In the genomic region with DNA sequence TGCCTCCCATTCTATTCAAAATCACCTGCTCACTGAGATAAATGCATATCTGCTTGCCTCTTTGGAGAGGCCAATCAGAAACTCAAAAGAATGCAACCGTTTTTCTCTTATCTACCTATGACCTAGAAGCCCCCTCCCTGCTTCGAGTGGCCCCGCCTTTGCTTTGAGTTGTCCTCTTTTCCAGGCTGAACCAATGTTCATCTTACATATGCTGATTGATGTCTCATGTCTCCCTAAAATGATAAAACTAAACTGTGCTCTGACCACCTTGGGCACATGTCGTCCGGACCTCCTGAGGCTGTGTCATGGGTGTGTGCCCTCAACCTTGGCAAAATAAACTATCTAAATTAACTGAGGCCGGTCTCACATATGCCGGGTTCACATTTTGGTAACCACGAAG, we compare ENCODE assay signal across 22 cellular contexts.
DNase-seq lines count a peak whose midpoint lies in the region; ATAC-seq, FAIRE-seq and TF ChIP-seq lines count a peak whose summit lies in the region.
"Had no signal": no experiment of that assay in that cellular context is flagged by ENCODE, and none has a peak within 500 bp of the region (broad histone marks: within the 10 kb centered on the region; RNA-seq: fewer than 3 reads in every experiment).

No MANE protein-coding gene starts in this region.

- TF ChIP-seq EP300 in HepG2 (IDR thresholded peaks at IDR 0.05; ENCODE audit: low read depth in 2 of 2, low read length in 2 of 2) (no peak), HepG2 (CRISPR knock-in tag; IDR thresholded peaks at IDR 0.05; ENCODE audit: borderline replicate concordance) (no peak), K562 (IDR thresholded peaks at IDR 0.05; ENCODE audit: low read length) (no peak)

- H3K36me3 Mint-ChIP-seq in osteocyte (ENCODE audit: unreplicated experiment): no peaks in the 10 kb centered on the region

- no peaks in the 10 kb centered on the region for H3K9me1 ChIP-seq in K562 (ENCODE audit: control insufficient read depth, insufficient read depth, low read length)

- ATAC-seq in HepG2 (no peak), right lobe of liver (no peak), K562 (no peak), GM19455 (IDR thresholded peaks at IDR 0.05; ENCODE audit: unreplicated experiment) (no peak)
- ATAC-seq: A549; CD8-positive, alpha-beta T cell had no signal

- H3K4me3 Mint-ChIP-seq in osteocyte (ENCODE audit: unreplicated experiment): no peak overlapping the region
- H3K4me3 Mint-ChIP-seq: B cell; CD4-positive, alpha-beta T cell; CD8-positive, alpha-beta T cell had no signal

- H3K4me1 ChIP-seq in HepG2 (ENCODE audit: insufficient read depth, low read length): peaks cover 52% of the 10 kb centered on the region
- peaks cover 0 to 10% (median under 1%) of the 10 kb centered on the region in 4 donors for H3K4me1 ChIP-seq in right lobe of liver
- H3K4me1 ChIP-seq in K562 (replicated peaks in 1 of 2; ENCODE audit: control insufficient read depth in 2 of 2, insufficient read depth in 2 of 2, low read length in 2 of 2): no peaks in the 10 kb centered on the region; a peak in 1 of 5 replicates
- H3K4me1 ChIP-seq: A549, Caco-2 had no signal

- no peak overlapping the region for H3K9ac ChIP-seq in HepG2 (ENCODE audit: insufficient read depth, low read depth, low read length)
- H3K9ac ChIP-seq in K562 (ENCODE audit: insufficient read depth in 1 of 2, low read depth in 2 of 2, low read length in 2 of 2): no peak overlapping the region
- H3K9ac ChIP-seq: BLaER1 treated with 17β-estradiol and CSF1 and Interleukin-3, amounts not matched to agents 10 nM and 100 nM had no signal

- no peaks in the 10 kb centered on the region for H3K79me2 ChIP-seq in HepG2 (ENCODE audit: insufficient read depth, low read length)
- H3K79me2 ChIP-seq in K562 (ENCODE audit: control insufficient read depth, insufficient read depth, low read length): no peaks in the 10 kb centered on the region

- DNase-seq in HepG2 (ENCODE audit: low spot score) (no peak), right lobe of liver (no peak), K562 (ENCODE audit: extremely low read depth in 1 of 4, low spot score in 3 of 4) (no peak), osteocyte (ENCODE audit: extremely low spot score, unreplicated experiment) (peak; percentile 38), SIG-M5 (lab: John Stamatoyannopoulos, UW) (no peak)
- DNase-seq: AML-193; Caco-2; Calu3; CD4-positive, alpha-beta T cell; CD8-positive, alpha-beta T cell; DMS79 treated with DMSO at 0.1 percent for 48 hours; GF-D8 had no signal

- H3K36me3 ChIP-seq in HepG2 (replicated peaks in 1 of 2; ENCODE audit: control insufficient read depth in 1 of 2, insufficient read depth in 2 of 2, low read length in 2 of 2) (no peaks in the 10 kb centered on the region), right lobe of liver (no peaks in the 10 kb centered on the region), K562 (ENCODE audit: control insufficient read depth, insufficient read depth, low read length) (no peaks in the 10 kb centered on the region)
- H3K36me3 ChIP-seq: BLaER1 treated with 17β-estradiol and CSF1 and Interleukin-3, amounts not matched to agents 10 nM and 100 nM had no signal

- TF ChIP-seq POLR2A in HepG2 (IDR thresholded peaks at IDR 0.05; ENCODE audit: insufficient read depth in 1 of 2, low read depth in 2 of 2, low read length in 2 of 2): no peak
- TF ChIP-seq POLR2A in right lobe of liver (IDR thresholded peaks at IDR 0.05): no peak
- TF ChIP-seq POLR2A in K562 (conservative IDR thresholded peaks at IDR 0.05): no peak

- BruUV-seq in HepG2 (replicated peaks; lab: Mats Ljungman, UMichigan): no TSS peak
- BruUV-seq in K562 (replicated peaks; lab: Mats Ljungman, UMichigan): no TSS peak

- no peak overlapping the region for H3K27ac ChIP-seq in HepG2 (ENCODE audit: extremely low read length, insufficient read depth, low read length)
- H3K27ac ChIP-seq in right lobe of liver: no peak overlapping the region
- H3K27ac ChIP-seq in K562 (ENCODE audit: extremely low read depth, low read depth, low read length): no peak overlapping the region
- H3K27ac ChIP-seq: 22Rv1; A549; BLaER1 treated with 17β-estradiol and CSF1 and Interleukin-3, amounts not matched to agents 10 nM and 100 nM; C4-2B had no signal

- H4K20me1 ChIP-seq in HepG2 (ENCODE audit: insufficient read depth, low read length) (no peaks in the 10 kb centered on the region), K562 (replicated peaks; ENCODE audit: control insufficient read depth, insufficient read depth, low read length) (no peaks in the 10 kb centered on the region)
- H4K20me1 ChIP-seq: BLaER1 treated with 17β-estradiol and CSF1 and Interleukin-3, amounts not matched to agents 10 nM and 100 nM had no signal

- WGBS in HepG2 (ENCODE audit: low lambda C conversion rate): 94% methylated on average over 8 of the region's 8 CpGs
- 70% methylated on average over 4 of the region's 8 CpGs for whole genome bisulfite sequencing in right lobe of liver (ENCODE audit: insufficient coverage, low coverage, low lambda C conversion rate, missing lambda C conversion rate)
- WGBS in K562 (ENCODE audit: insufficient coverage, low coverage, missing lambda C conversion rate): 46% methylated on average over 8 of the region's 8 CpGs

- POLR2A ChIA-PET in HepG2 (lab: Yijun Ruan, JAX): interaction anchor here (1.3 to 3.2 kb wide), 5 partner anchors 9 to 66 kb away, joined by 3 to 35 read pairs (median 25); a partner anchor contains a TSS
- POLR2A ChIA-PET in K562 (lab: Yijun Ruan, JAX): no interaction called here

- TF ChIP-seq CTCF in HepG2 (CRISPR knock-in tag; IDR thresholded peaks at IDR 0.05): no peak
- TF ChIP-seq CTCF in right lobe of liver (IDR thresholded peaks at IDR 0.05): no peak
- TF ChIP-seq CTCF in K562 (IDR thresholded peaks at IDR 0.05 in 2 of 3, conservative IDR thresholded peaks at IDR 0.05 in 1 of 3; ENCODE audit: insufficient read depth in 2 of 3, low read depth in 1 of 3, low read length in 3 of 3): no peak
- no peak for TF ChIP-seq CTCF in osteocyte (IDR thresholded peaks at IDR 0.05)

- H3K27ac Mint-ChIP-seq in osteocyte (ENCODE audit: unreplicated experiment): no peak overlapping the region
- H3K27ac Mint-ChIP-seq: B cell; CD4-positive, alpha-beta T cell; CD8-positive, alpha-beta T cell had no signal

- H2AFZ ChIP-seq in HepG2 (ENCODE audit: low read length) (no peak overlapping the region), K562 (ENCODE audit: low read depth, low read length) (0 out of 2 replicates have a peak overlapping the region, but pooled peaks have one; percentile 14)

- in situ Hi-C loops in HepG2 (cut with HindIII; ENCODE audit: extremely low pct_ligation_motif_present, low pct_unique_long_range_greater_than_20kb) (no loop called here), K562 (cut with MboI) (no loop called here)

- peaks cover 24% of the 10 kb centered on the region for H3K9me3 ChIP-seq in HepG2 (ENCODE audit: low read length)
- H3K9me3 ChIP-seq in right lobe of liver: no peaks in the 10 kb centered on the region
- no peaks in the 10 kb centered on the region; the same call in 1 of the 2 replicates for H3K9me3 ChIP-seq in K562 (replicated peaks; ENCODE audit: control insufficient read depth, insufficient read depth, low read depth, low read length)

- CTCF ChIA-PET in HepG2 (lab: Yijun Ruan, JAX; ENCODE audit: low intra/inter-chr PET ratio, low total read pairs) (interaction anchor here (2.7 kb wide), 1 partner anchor 85 kb away, joined by 16 read pairs; no protein-coding TSS in a partner anchor), K562 (lab: Yijun Ruan, JAX; ENCODE audit: low intra/inter-chr PET ratio) (no interaction called here)

- H3K4me3 ChIP-seq in HepG2 (replicated peaks in 1 of 3; ENCODE audit: insufficient read depth in 1 of 3, low read depth in 2 of 3, low read length in 3 of 3): no peak overlapping the region
- no peak overlapping the region for H3K4me3 ChIP-seq in right lobe of liver
- H3K4me3 ChIP-seq in K562: no peak overlapping the region
- H3K4me3 ChIP-seq: A549; BLaER1 treated with 17β-estradiol and CSF1 and Interleukin-3, amounts not matched to agents 10 nM and 100 nM had no signal

- no peaks in the 10 kb centered on the region for H3K27me3 ChIP-seq in HepG2 (ENCODE audit: control insufficient read depth in 1 of 2, insufficient read depth in 2 of 2, low read length in 2 of 2)
- H3K27me3 ChIP-seq in right lobe of liver: no peaks in the 10 kb centered on the region
- no peaks in the 10 kb centered on the region for H3K27me3 ChIP-seq in K562 (ENCODE audit: control insufficient read depth in 2 of 2, insufficient read depth in 2 of 2, low read length in 2 of 2)
- H3K27me3 ChIP-seq: BLaER1 treated with 17β-estradiol and CSF1 and Interleukin-3, amounts not matched to agents 10 nM and 100 nM had no signal

- FAIRE-seq in HepG2 (lab: Jason Lieb, UNC): no peak
- FAIRE-seq in K562 (lab: Jason Lieb, UNC): no peak
- FAIRE-seq: A549, D721Med, G401.6, GM12891, GM19239 had no signal

- H3K9me3 Mint-ChIP-seq in osteocyte (ENCODE audit: unreplicated experiment): no peaks in the 10 kb centered on the region

- H3K4me2 ChIP-seq in HepG2 (ENCODE audit: low read depth, low read length) (no peak overlapping the region), K562 (ENCODE audit: insufficient read depth, low read length) (no peak overlapping the region)
- H3K4me2 ChIP-seq: A549 had no signal

- H3K27me3 Mint-ChIP-seq in osteocyte (ENCODE audit: unreplicated experiment): no peaks in the 10 kb centered on the region
- H3K27me3 Mint-ChIP-seq: B cell; CD4-positive, alpha-beta T cell had no signal

- TF ChIP-seq RAD21 in HepG2 (CRISPR knock-in tag; IDR thresholded peaks at IDR 0.05) (no peak), K562 (CRISPR knock-in tag; conservative IDR thresholded peaks at IDR 0.05 in 1 of 2, IDR thresholded peaks at IDR 0.05 in 1 of 2) (no peak)

- intact Hi-C loops in HepG2 (cut with micrococcal nuclease; ENCODE audit: unreplicated experiment) (no loop called here), right lobe of liver (cut with DNase I) (no loop called here), K562 (cut with micrococcal nuclease) (no loop called here)

- peaks cover 6% of the 10 kb centered on the region for H3K4me1 Mint-ChIP-seq in osteocyte (ENCODE audit: unreplicated experiment)
- H3K4me1 Mint-ChIP-seq: B cell had no signal

TF ChIP-seq in HepG2, 621 proteins besides CTCF, POLR2A, EP300 and RAD21 (continues in another document):
- TF ChIP-seq SOX13 (IDR thresholded peaks at IDR 0.05): no peak
- TF ChIP-seq SOX13 (CRISPR knock-in tag; conservative IDR thresholded peaks at IDR 0.05 in 1 of 2, IDR thresholded peaks at IDR 0.05 in 1 of 2): no peak
- TF ChIP-seq ZNF816 (CRISPR knock-in tag; IDR thresholded peaks at IDR 0.05; ENCODE audit: borderline replicate concordance): 0 out of 2 replicates have a peak, but pooled peaks have one; percentile 22
- 0 out of 2 replicates have a peak, but pooled peaks have one; percentile 59 for TF ChIP-seq ZNF383 (CRISPR knock-in tag; IDR thresholded peaks at IDR 0.05; ENCODE audit: borderline replicate concordance)

TF ChIP-seq in K562, 482 proteins besides CTCF, POLR2A, EP300 and RAD21 (continues in another document):
- TF ChIP-seq ZNF354B (CRISPR knock-in tag; IDR thresholded peaks at IDR 0.05): no peak
- TF ChIP-seq CREM (IDR thresholded peaks at IDR 0.05; ENCODE audit: low read depth): no peak
- TF ChIP-seq EGR1 (conservative IDR thresholded peaks at IDR 0.05): no peak
- peak; percentile 17; the same call in 1 of the 2 replicates for TF ChIP-seq CBFA2T3 (IDR thresholded peaks at IDR 0.05)
- TF ChIP-seq BRD4 (IDR thresholded peaks at IDR 0.05): no peak
